ENCODE assay signal across 1 cellular context in genomic region chr3:32442766-32443165, GRCh38.
A peak's percentile ranks its signal among the peaks of the same experiment; 100 is the strongest.
TF ChIP-seq lines count a peak whose summit lies in the region.

No MANE protein-coding gene starts in this region.

TF ChIP-seq in IMR-90, 13 proteins besides CTCF, POLR2A, EP300 and RAD21:
- peak; percentile 20; the same call in 1 of the 2 replicates for TF ChIP-seq CEBPB (IDR thresholded peaks at IDR 0.05; ENCODE audit: low read depth, low read length)
- TF ChIP-seq RCOR1 (IDR thresholded peaks at IDR 0.05; ENCODE audit: insufficient replicate concordance, low read length) = no peak
